8 cellular contexts compared by ENCODE assay signal in genomic region chr17:41689497-41690299, GRCh38. TPM values are rescaled to one million over a fixed set of nuclear protein-coding genes. Genes with fewer than 3 reads are reported as not detected.
A peak's percentile ranks its signal among the peaks of the same experiment; 100 is the strongest.
DNase-seq lines count a peak whose midpoint lies in the region; ATAC-seq, FAIRE-seq and TF ChIP-seq lines count a peak whose summit lies in the region.

No MANE protein-coding gene starts in this region.

- H3K4me1 ChIP-seq in BLaER1 (peaks cover 30% of the 10 kb centered on the region), H9 (ENCODE audit: insufficient read depth, low read length) (peaks cover 3% of the 10 kb centered on the region; the same call in 1 of the 2 replicates)

- peak overlapping the region; percentile 90 for H3K18ac ChIP-seq in H9 (ENCODE audit: insufficient read length, low read depth, low read length)

- no peak overlapping the region for H2BK15ac ChIP-seq in H9 (ENCODE audit: low read depth, low read length)

- DNase-seq in H9, result no peak
- DNase-seq in RCC 7860 (ENCODE audit: low spot score), result peak; percentile 47
- peak; percentile 51 for DNase-seq in astrocyte of the cerebellum (ENCODE audit: low read depth)
- peak; percentile 60 for DNase-seq in inferior parietal cortex (ENCODE audit: extremely low spot score)
- peak; percentile 66 for DNase-seq in stimulated activated CD4-positive, alpha-beta T cell treated with anti-CD3 and anti-CD28 coated beads, Interleukin-15, amount 100 ng/mL, for 24 hours

- peaks cover 54% of the 10 kb centered on the region for H3K36me3 ChIP-seq in BLaER1

- in situ Hi-C loops in astrocyte of the cerebellum (cut with HindIII; ENCODE audit: low sequenced_read_pairs), result no loop called here

- H3K27me3 ChIP-seq in BLaER1 (no peaks in the 10 kb centered on the region), H9 (ENCODE audit: insufficient read depth, low read length) (no peaks in the 10 kb centered on the region)

- H3K27me3 Mint-ChIP-seq in H9 (ENCODE audit: low read depth), result peaks cover 3% of the 10 kb centered on the region

- peaks cover 0 to 7% of the 10 kb centered on the region in 2 experiments; a peak in 2 of 5 replicates for H3K9me3 Mint-ChIP-seq in H9

- H3K27ac Mint-ChIP-seq in H9, result peak overlapping the region; percentile 95 to 99 (median 98)

- peaks cover 6% of the 10 kb centered on the region; the same call in 1 of the 2 replicates for H3K79me2 ChIP-seq in H9 (ENCODE audit: insufficient read depth, low read length)

- H2BK5ac ChIP-seq in H9 (ENCODE audit: insufficient read length, low read length), result no peak overlapping the region

- WGBS in H9 (ENCODE audit: extremely low coverage, insufficient read length, low lambda C conversion rate), result no CpG with 5 or more reads among the region's 27 CpGs

- peaks cover 31 to 53% (median 37%) of the 10 kb centered on the region in 3 experiments for H3K36me3 Mint-ChIP-seq in H9 (ENCODE audit: insufficient read depth in 1 of 3, low read depth in 3 of 3)

- peaks cover 2% of the 10 kb centered on the region for H3K23me2 ChIP-seq in H9 (ENCODE audit: insufficient read length, low read depth, low read length, poor library complexity, severe bottlenecking)

- peaks cover 4 to 24% of the 10 kb centered on the region in 2 experiments for H3K4me1 Mint-ChIP-seq in H9

- H3K4me3 ChIP-seq in BLaER1 (peak overlapping the region; percentile 96), astrocyte of the cerebellum (ENCODE audit: low read depth, low read length) (peak overlapping the region; percentile 98)

- FAIRE-seq in RCC 7860 (lab: Jason Lieb, UNC), result no peak

- H3K9ac ChIP-seq in BLaER1 (peak overlapping the region; percentile 100), H9 (ENCODE audit: extremely low read depth, insufficient read length, low read length) (peak overlapping the region; percentile 91)

- no peak overlapping the region for H4K91ac ChIP-seq in H9 (ENCODE audit: insufficient read length, low read depth, low read length)

- H4K20me1 ChIP-seq in BLaER1 (peaks cover 52% of the 10 kb centered on the region), H9 (ENCODE audit: control insufficient read depth, insufficient read depth, insufficient read length) (no peaks in the 10 kb centered on the region)

- peak overlapping the region; percentile 89 to 96 for H3K4me3 Mint-ChIP-seq in H9

- H3T11ph ChIP-seq in H9 (ENCODE audit: low read length), result peak overlapping the region; percentile 73

- no peak overlapping the region for H2BK20ac ChIP-seq in H9 (ENCODE audit: low read depth, low read length, poor library complexity, severe bottlenecking)

- H4K8ac ChIP-seq in H9 (replicated peaks; ENCODE audit: insufficient read length, low read depth, low read length), result no peak overlapping the region

- H2BK120ac ChIP-seq in H9 (ENCODE audit: low read depth, low read length, poor library complexity, severe bottlenecking), result peak overlapping the region; percentile 86

- no peak for ATAC-seq in GM18858 (IDR thresholded peaks at IDR 0.05; ENCODE audit: unreplicated experiment)
- ATAC-seq in HG02870 (IDR thresholded peaks at IDR 0.05; ENCODE audit: unreplicated experiment), result no peak

- no peak overlapping the region for H2AK5ac ChIP-seq in H9 (ENCODE audit: insufficient read length, low read length)

- H3K4me2 ChIP-seq in BLaER1 (peak overlapping the region; percentile 94), H9 (ENCODE audit: insufficient read depth, insufficient read length, low read length) (peak overlapping the region; percentile 99)

- no peaks in the 10 kb centered on the region for H3K79me1 ChIP-seq in H9 (ENCODE audit: insufficient read depth, low read depth, low read length, poor library complexity, severe bottlenecking)

- peaks cover 9% of the 10 kb centered on the region for H3K9me3 ChIP-seq in BLaER1
- H3K9me3 ChIP-seq in H9 (ENCODE audit: control insufficient read depth, low read depth, low read length), result no peaks in the 10 kb centered on the region

- H4K5ac ChIP-seq in H9 (ENCODE audit: insufficient read length, low read depth, low read length), result no peak overlapping the region

- TF ChIP-seq CTCF in H9 (conservative IDR thresholded peaks at IDR 0.05) (peak; percentile 82), astrocyte of the cerebellum (IDR thresholded peaks at IDR 0.05; ENCODE audit: low read depth, low read length, missing control alignments) (peak; percentile 67)

- peak overlapping the region; percentile 33; the same call in 1 of the 2 replicates for H3K4ac ChIP-seq in H9 (ENCODE audit: low read depth, low read length)

- H3K27ac ChIP-seq in BLaER1 (peak overlapping the region; percentile 100), H9 (ENCODE audit: insufficient read length, low read depth, low read length) (peak overlapping the region; percentile 69)

- H3K56ac ChIP-seq in H9 (ENCODE audit: insufficient read length, low read depth, low read length), result no peak overlapping the region

- no peak overlapping the region for H3K23ac ChIP-seq in H9 (ENCODE audit: insufficient read length, low read depth, low read length)

- H2AFZ ChIP-seq in H9 (ENCODE audit: low read length), result no peak overlapping the region

- H3K14ac ChIP-seq in H9 (ENCODE audit: insufficient read depth, low read length), result peak overlapping the region; percentile 86; the same call in 1 of the 2 replicates

- H2BK12ac ChIP-seq in H9 (ENCODE audit: insufficient read length, low read depth, low read length), result no peak overlapping the region

RNA-seq across cellular contexts. Expression of gene EIF1, which starts 1.0 kb away (rescaled TPM):
- total RNA-seq in H9 (2021), result 651 and 652 TPM in 2 replicates

RNA-seq across cellular contexts. Expression of gene GAST, which starts 22.4 kb away (rescaled TPM):
- not detected in 2 replicates for total RNA-seq in H9 (2021)

RNA-seq across cellular contexts. Expression of gene HAP1, which starts 44.7 kb away (rescaled TPM):
- 2.2 and 2.5 TPM in 2 replicates for total RNA-seq in H9 (2021)
